9 cellular contexts compared by ENCODE assay signal in the genomic region with DNA sequence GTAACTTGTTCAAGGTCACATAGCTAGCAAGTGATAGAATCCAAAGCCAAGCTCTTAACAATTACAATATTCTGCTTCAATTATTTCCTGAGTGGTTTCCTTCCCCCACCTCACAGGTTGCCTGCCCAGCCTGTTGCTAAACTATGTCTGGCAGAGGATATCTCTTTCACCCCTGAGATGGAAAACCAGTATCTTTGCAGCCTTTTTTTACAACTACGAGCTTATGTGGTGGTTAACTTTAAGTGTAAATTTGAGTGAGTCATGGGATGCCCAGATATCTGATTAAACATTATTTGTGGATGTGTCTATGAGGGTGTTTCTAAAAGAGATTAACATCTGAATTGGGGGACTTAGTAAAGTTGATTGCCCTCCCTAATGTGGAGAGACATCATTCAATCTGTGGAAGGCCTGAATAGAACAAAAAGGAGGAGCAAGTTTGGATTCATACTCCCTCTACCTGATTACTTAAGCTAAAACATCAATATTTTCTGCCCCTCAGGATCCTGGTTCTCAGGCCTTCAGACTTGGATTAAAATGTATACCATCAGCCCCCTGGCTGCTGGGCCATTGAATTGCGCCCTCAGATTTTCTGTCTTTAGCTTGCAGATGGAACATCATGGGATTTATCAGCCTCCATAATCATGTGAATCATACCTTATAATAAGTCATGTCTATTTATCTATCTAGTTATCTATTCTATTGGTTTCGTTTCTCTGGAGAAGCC.
DNase-seq lines count a peak whose midpoint lies in the region; ATAC-seq and TF ChIP-seq lines count a peak whose summit lies in the region.
"Had no signal": no experiment of that assay in that cellular context is flagged by ENCODE, and none has a peak within 500 bp of the region (broad histone marks: within the 10 kb centered on the region; RNA-seq: fewer than 3 reads in every experiment).

No MANE protein-coding gene starts in this region.

- H3K4me2 ChIP-seq in mesenchymal stem cell (ENCODE audit: low read length, poor library complexity, severe bottlenecking) = no peak overlapping the region

- TF ChIP-seq CTCF in LNCAP (IDR thresholded peaks at IDR 0.05) (0 out of 2 replicates have a peak, but pooled peaks have one; percentile 29), astrocyte of the spinal cord (IDR thresholded peaks at IDR 0.05; ENCODE audit: low read depth, low read length) (peak; percentile 59), right lobe of liver (IDR thresholded peaks at IDR 0.05) (peak in 1 of 4 donors; percentile 9), lower lobe of right lung (IDR thresholded peaks at IDR 0.05) (no peak)

- H2BK15ac ChIP-seq in mesenchymal stem cell (ENCODE audit: low read depth, poor library complexity, severe bottlenecking) = no peak overlapping the region

- no peak for TF ChIP-seq POLR2A in right lobe of liver (IDR thresholded peaks at IDR 0.05)

- H3K27me3 ChIP-seq in mesenchymal stem cell (ENCODE audit: control insufficient read depth in 1 of 2, insufficient read depth in 1 of 2, low read length in 2 of 2) = no peaks in the 10 kb centered on the region
- no peaks in the 10 kb centered on the region for H3K27me3 ChIP-seq in right lobe of liver
- H3K27me3 ChIP-seq in lower lobe of right lung (ENCODE audit: low read depth) = no peaks in the 10 kb centered on the region
- H3K27me3 ChIP-seq: left lung had no signal

- H3K4me1 ChIP-seq in mesenchymal stem cell (ENCODE audit: control insufficient read depth, insufficient read depth, low read depth, low read length) = no peaks in the 10 kb centered on the region
- H3K4me1 ChIP-seq in right lobe of liver = no peaks in the 10 kb centered on the region
- no peaks in the 10 kb centered on the region for H3K4me1 ChIP-seq in lower lobe of right lung
- H3K4me1 ChIP-seq: left lung had no signal

- no peak overlapping the region for H3K18ac ChIP-seq in mesenchymal stem cell (ENCODE audit: low read depth in 1 of 2, low read length in 2 of 2)

- H3K14ac ChIP-seq in mesenchymal stem cell (ENCODE audit: low read length in 2 of 2) = no peak overlapping the region

- DNase-seq in D341Med (ENCODE audit: low spot score) (peak; percentile 42), astrocyte of the spinal cord (ENCODE audit: low read depth, low spot score) (peak; percentile 53), mesenchymal stem cell (peak; percentile 28), right lobe of liver (no peak), left cardiac atrium (no peak), lower lobe of right lung (no peak)
- DNase-seq: left lung had no signal

- no peaks in the 10 kb centered on the region for H3K79me1 ChIP-seq in mesenchymal stem cell (replicated peaks; ENCODE audit: low read length, poor library complexity, severe bottlenecking)

- H3K9me3 ChIP-seq in mesenchymal stem cell (ENCODE audit: control insufficient read depth, low read length) (peaks cover 3% of the 10 kb centered on the region), right lobe of liver (no peaks in the 10 kb centered on the region), lower lobe of right lung (no peaks in the 10 kb centered on the region)
- H3K9me3 ChIP-seq: left lung had no signal

- in situ Hi-C loops in astrocyte of the spinal cord (cut with HindIII; ENCODE audit: low sequenced_read_pairs) = no loop called here

- H2BK12ac ChIP-seq in mesenchymal stem cell (ENCODE audit: low read length in 2 of 2) = no peak overlapping the region

- ATAC-seq in right lobe of liver (no peak), HG03521 (IDR thresholded peaks at IDR 0.05; ENCODE audit: unreplicated experiment) (no peak), left cardiac atrium (no peak), lower lobe of right lung (no peak)
- ATAC-seq: left lung had no signal

- no peak overlapping the region for H4K91ac ChIP-seq in mesenchymal stem cell (ENCODE audit: low read length)

- H3K4me3 ChIP-seq in astrocyte of the spinal cord (ENCODE audit: low read depth, low read length) (no peak overlapping the region), mesenchymal stem cell (ENCODE audit: insufficient read depth in 1 of 2, low read depth in 1 of 2, low read length in 2 of 2) (no peak overlapping the region), right lobe of liver (no peak overlapping the region), lower lobe of right lung (no peak overlapping the region)
- H3K4me3 ChIP-seq: left lung had no signal

- no peak overlapping the region for H3K9ac ChIP-seq in mesenchymal stem cell (ENCODE audit: low read length)

- no peak overlapping the region for H3K4ac ChIP-seq in mesenchymal stem cell (ENCODE audit: low read depth in 1 of 2, low read length in 2 of 2)

- no peak overlapping the region for H2AK5ac ChIP-seq in mesenchymal stem cell (ENCODE audit: low read length, severe bottlenecking)

- no peak overlapping the region for H3K23ac ChIP-seq in mesenchymal stem cell (ENCODE audit: low read length in 2 of 2)

- 44% methylated on average over 3 of the region's 3 CpGs for WGBS in mesenchymal stem cell
- WGBS in right lobe of liver (ENCODE audit: insufficient coverage, low coverage, low lambda C conversion rate, missing lambda C conversion rate) = 41% methylated on average over 3 of the region's 3 CpGs

- peak overlapping the region; percentile 10 for H3K27ac ChIP-seq in mesenchymal stem cell (ENCODE audit: low read length, poor library complexity, severe bottlenecking)
- H3K27ac ChIP-seq in right lobe of liver = no peak overlapping the region
- no peak overlapping the region for H3K27ac ChIP-seq in lower lobe of right lung
- H3K27ac ChIP-seq: left lung had no signal

- H2BK120ac ChIP-seq in mesenchymal stem cell (ENCODE audit: low read depth, low read length) = no peak overlapping the region

- no peak overlapping the region for H2BK5ac ChIP-seq in mesenchymal stem cell (ENCODE audit: low read depth, low read length, poor library complexity, severe bottlenecking)

- H2AFZ ChIP-seq in mesenchymal stem cell (ENCODE audit: low read depth, low read length) = no peak overlapping the region

- no peaks in the 10 kb centered on the region for H3K36me3 ChIP-seq in mesenchymal stem cell (ENCODE audit: control insufficient read depth in 1 of 2, insufficient read depth in 2 of 2, low read depth in 1 of 2, low read length in 2 of 2)
- no peaks in the 10 kb centered on the region for H3K36me3 ChIP-seq in right lobe of liver
- no peaks in the 10 kb centered on the region for H3K36me3 ChIP-seq in lower lobe of right lung
- H3K36me3 ChIP-seq: left lung had no signal

- no peak overlapping the region for H4K8ac ChIP-seq in mesenchymal stem cell (ENCODE audit: low read length)

- intact Hi-C loops in right lobe of liver (cut with DNase I) = no loop called here
- intact Hi-C loops in left cardiac atrium (cut with DNase I) = no loop called here
- intact Hi-C loops in lower lobe of right lung (cut with DNase I) = no loop called here

Comparison
In these comparisons a context has a peak if more than half of its experiments do, and no peak if none do; other contexts are left out.
1. DNase-seq: peak in D341Med (single experiment), astrocyte of the spinal cord (single experiment) and mesenchymal stem cell (single experiment); none in right lobe of liver (0 of 3), left cardiac atrium (single experiment) and lower lobe of right lung (single experiment).